ENCODE assay signal across 8 cellular contexts in genomic region chr4:185209852-185210101, GRCh38. TPM values are rescaled to one million over a fixed set of nuclear protein-coding genes. Genes with fewer than 3 reads are reported as not detected.
DNase-seq lines count a peak whose midpoint lies in the region; ATAC-seq and TF ChIP-seq lines count a peak whose summit lies in the region.
"Not testable (repeated sequence)": the region's sequence is repeated elsewhere in the genome, so short reads cannot be mapped to it uniquely, and the experiment has no call there.

No MANE protein-coding gene starts in this region.

- peaks cover 46% of the 10 kb centered on the region for H3K79me2 ChIP-seq in KMS-11 (ENCODE audit: insufficient read depth, low read depth)

- WGBS in adrenal gland, 4 donors: 1 to 2% methylated on average over 23 to 39 of the region's 39 CpGs; no CpG with 5 or more reads in 2 of the 4 donors

- peak overlapping the region; percentile 81; the same call in 1 of the 2 replicates for H2AFZ ChIP-seq in KMS-11 (ENCODE audit: low read depth)

- not testable (repeated sequence) for TF ChIP-seq CTCF in KMS-11 (conservative IDR thresholded peaks at IDR 0.05; ENCODE audit: low read depth, low read length); adrenal gland (IDR thresholded peaks at IDR 0.05); foreskin fibroblast (IDR thresholded peaks at IDR 0.05; ENCODE audit: low read depth, low read length)

- H3K36me3 ChIP-seq in KMS-11 (ENCODE audit: insufficient read depth); adrenal gland (replicated peaks in 1 of 2); mucosa of rectum (ENCODE audit: control insufficient read depth in 2 of 2, insufficient read depth in 2 of 2, low read length in 2 of 2); subcutaneous abdominal adipose tissue (ENCODE audit: control insufficient read depth in 5 of 5, insufficient read depth in 5 of 5, low read length in 5 of 5): not testable (repeated sequence)

- peak overlapping the region; percentile 54; the same call in 1 of the 2 replicates for H3K9ac ChIP-seq in KMS-11
- H3K9ac ChIP-seq in mucosa of rectum (ENCODE audit: low read depth in 1 of 2, low read length in 2 of 2): peak overlapping the region in 1 of 2 donors; percentile 74
- H3K9ac ChIP-seq in subcutaneous abdominal adipose tissue (ENCODE audit: low read length in 5 of 5): peak overlapping the region in 1 of 5 donors; percentile 79

- not testable (repeated sequence) for H3K4me3 ChIP-seq in KMS-11 (IDR thresholded peaks at IDR 0.05; ENCODE audit: insufficient read depth, low read depth, low read length)
- H3K4me3 ChIP-seq in adrenal gland (peak overlapping the region in 2 of 4 donors; percentile 36 to 93), foreskin fibroblast (ENCODE audit: low read depth in 1 of 2, low read length in 2 of 2) (peak overlapping the region; percentile 71 to 90), mucosa of rectum (ENCODE audit: low read length in 2 of 2) (peak overlapping the region; percentile 81 to 85), subcutaneous abdominal adipose tissue (ENCODE audit: low read depth in 1 of 5, low read length in 5 of 5) (peak overlapping the region in 4 of 5 donors; percentile 83 to 96 (median 92))

- ATAC-seq in GM21360 (IDR thresholded peaks at IDR 0.05; ENCODE audit: unreplicated experiment): peak; percentile 7
- ATAC-seq in HG02943 (IDR thresholded peaks at IDR 0.05; ENCODE audit: low read depth, unreplicated experiment): peak; percentile 5

- not testable (repeated sequence) for H3K27me3 ChIP-seq in KMS-11 (ENCODE audit: insufficient read depth, low read depth); adrenal gland; mucosa of rectum (ENCODE audit: control insufficient read depth in 2 of 2, insufficient read depth in 2 of 2, low read length in 2 of 2); subcutaneous abdominal adipose tissue (ENCODE audit: control insufficient read depth in 5 of 5, insufficient read depth in 4 of 5, low read length in 5 of 5)

- not testable (repeated sequence) for H4K20me1 ChIP-seq in KMS-11 (ENCODE audit: insufficient read depth)

- peaks cover 35% of the 10 kb centered on the region for H3K4me1 ChIP-seq in KMS-11 (ENCODE audit: low read depth, poor library complexity, severe bottlenecking)
- H3K4me1 ChIP-seq in adrenal gland (replicated peaks in 1 of 2): peaks cover 7 to 24% of the 10 kb centered on the region in 2 donors
- peaks cover 6 to 10% of the 10 kb centered on the region in 2 donors for H3K4me1 ChIP-seq in mucosa of rectum (ENCODE audit: control insufficient read depth in 2 of 2, insufficient read depth in 2 of 2, low read length in 2 of 2)
- H3K4me1 ChIP-seq in subcutaneous abdominal adipose tissue (ENCODE audit: control insufficient read depth in 5 of 5, insufficient read depth in 5 of 5, low read length in 5 of 5): peaks cover 5 to 21% (median 19%) of the 10 kb centered on the region in 5 donors

- not testable (repeated sequence) for TF ChIP-seq POLR2A in adrenal gland (IDR thresholded peaks at IDR 0.05)

- H3K27ac ChIP-seq in KMS-11: peak overlapping the region; percentile 34; the same call in 1 of the 2 replicates
- H3K27ac ChIP-seq in adrenal gland: peak overlapping the region; percentile 39 to 96 (median 82)
- peak overlapping the region; percentile 62 to 70 for H3K27ac ChIP-seq in mucosa of rectum (ENCODE audit: low read depth in 2 of 2, low read length in 2 of 2)
- H3K27ac ChIP-seq in subcutaneous abdominal adipose tissue (ENCODE audit: low read depth, low read length): not testable (repeated sequence)

- H3K4me2 ChIP-seq in KMS-11: not testable (repeated sequence)

- intact Hi-C loops in adrenal gland (cut with DNase I): loop anchor here in 1 of 2 donors (10.0 kb wide), 1 partner anchor 185 kb away; the partner anchor contains the start of genes ANKRD37 and LRP2BP

- DNase-seq in COLO668 (lab: John Stamatoyannopoulos, UW; ENCODE audit: unreplicated experiment): peak; percentile 54
- peak in 1 of 7 donors; percentile 63 for DNase-seq in adrenal gland
- not testable (repeated sequence) for DNase-seq in foreskin fibroblast

- H3K9me3 ChIP-seq in adrenal gland (replicated peaks in 1 of 3); mucosa of rectum (ENCODE audit: control insufficient read depth in 2 of 2, low read length in 2 of 2); subcutaneous abdominal adipose tissue (ENCODE audit: control insufficient read depth in 5 of 5, low read length in 5 of 5): not testable (repeated sequence)

RNA-seq across cellular contexts. Expression of gene SNX25, which starts 0.4 kb away (rescaled TPM):
- 10 to 100 TPM in 7 of 8 donors, 1 to 10 TPM in 1; 9.9 to 29.3 (median 17.4) TPM for total RNA-seq in adrenal gland
- polyA plus RNA-seq in adrenal gland: 10 to 100 TPM in 1 of 3 donors, 1 to 10 TPM in 2; 4.7 to 11.0 (median 5.9) TPM

RNA-seq across cellular contexts. Expression of gene CFAP97, which starts 6.0 kb away (rescaled TPM):
- 10 to 100 TPM; 13.6 to 32.8 (median 27.2) TPM for total RNA-seq in adrenal gland
- 10 to 100 TPM in 1 of 3 donors, 1 to 10 TPM in 2; 3.9 to 33.3 (median 5.6) TPM for polyA plus RNA-seq in adrenal gland
